In the genomic region with DNA sequence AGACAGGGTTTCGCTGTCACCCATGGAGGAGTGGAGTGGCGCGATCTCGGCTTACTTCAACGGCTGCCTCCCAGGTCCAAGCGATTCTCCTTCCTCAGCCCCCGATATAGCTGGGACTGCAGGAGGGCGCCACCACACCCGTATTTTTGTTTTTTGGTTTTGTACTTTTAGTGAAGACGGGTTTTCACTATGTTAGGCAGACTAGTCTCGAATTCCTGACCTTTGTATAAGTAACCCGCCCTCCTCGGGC, we compare ENCODE assay signal across 8 cellular contexts.
DNase-seq lines count a peak whose midpoint lies in the region; ATAC-seq and TF ChIP-seq lines count a peak whose summit lies in the region.

No MANE protein-coding gene starts in this region.

- no peaks in the 10 kb centered on the region for H3F3A ChIP-seq in PC-3 (ENCODE audit: low read length, unreplicated experiment)

- WGBS in esophagus muscularis mucosa = 1% methylated on average over 13 of the region's 13 CpGs
- WGBS in ovary, 3 donors = 2 to 5% (median 2%) methylated on average over 13 of the region's 13 CpGs

- H3K4me1 ChIP-seq in PC-3 (ENCODE audit: insufficient read depth, low read length) (no peaks in the 10 kb centered on the region), esophagus muscularis mucosa (peaks cover 0 to 21% (median 12%) of the 10 kb centered on the region in 4 donors), ovary (ENCODE audit: insufficient read depth) (no peaks in the 10 kb centered on the region)

- H3K36me3 ChIP-seq in PC-3 (ENCODE audit: low read depth, low read length) (no peaks in the 10 kb centered on the region), esophagus muscularis mucosa (no peaks in the 10 kb centered on the region), ovary (no peaks in the 10 kb centered on the region)

- H3K9me3 ChIP-seq in PC-3 (ENCODE audit: low read length) (no peaks in the 10 kb centered on the region), esophagus muscularis mucosa (no peaks in the 10 kb centered on the region), ovary (no peaks in the 10 kb centered on the region)

- POLR2A ChIA-PET in PC-3 (lab: Charles Lee; ENCODE audit: unreplicated experiment) = interaction anchor here (0.6 to 2.3 kb wide), 6 partner anchors 13 to 218 kb away, joined by 3 to 34 read pairs (median 4); a partner anchor contains a TSS

- TF ChIP-seq POLR2A in esophagus muscularis mucosa (IDR thresholded peaks at IDR 0.05; ENCODE audit: low read depth) (no peak), ovary (IDR thresholded peaks at IDR 0.05) (no peak)

- H3K79me2 ChIP-seq in PC-3 (ENCODE audit: low read length) = peaks cover 19% of the 10 kb centered on the region

- peak overlapping the region; percentile 68 for H3K4me2 ChIP-seq in PC-3 (ENCODE audit: low read length)

- TF ChIP-seq CTCF in PC-3 (conservative IDR thresholded peaks at IDR 0.05; ENCODE audit: low read depth, low read length) (no peak), esophagus muscularis mucosa (IDR thresholded peaks at IDR 0.05) (no peak), ovary (IDR thresholded peaks at IDR 0.05) (no peak)

- peak; percentile 60 for DNase-seq in SKM-1 treated with dmso at 0.1 percent for 144 hours (lab: John Stamatoyannopoulos, UW; ENCODE audit: unreplicated experiment)
- DNase-seq in SKM-1 (lab: John Stamatoyannopoulos, UW; ENCODE audit: unreplicated experiment) = no peak
- DNase-seq in PC-3 = no peak
- DNase-seq in esophagus muscularis mucosa (ENCODE audit: extremely low spot score) = no peak
- no peak for DNase-seq in ovary
- DNase-seq in putamen (ENCODE audit: low spot score) = no peak
- DNase-seq in GDM1 (lab: John Stamatoyannopoulos, UW) = no peak

- no TSS peak for BruUV-seq in PC-3 (replicated peaks; lab: Mats Ljungman, UMichigan)

- no peak for TF ChIP-seq EP300 in esophagus muscularis mucosa (IDR thresholded peaks at IDR 0.05)
- no peak for TF ChIP-seq EP300 in ovary (IDR thresholded peaks at IDR 0.05)

- no peaks in the 10 kb centered on the region for H3K27me3 ChIP-seq in PC-3 (ENCODE audit: low read length)
- H3K27me3 ChIP-seq in esophagus muscularis mucosa = peaks cover 5 to 84% (median 45%) of the 10 kb centered on the region in 4 donors
- peaks cover 8% of the 10 kb centered on the region for H3K27me3 ChIP-seq in ovary

- peak overlapping the region; percentile 69 for H3K4me3 ChIP-seq in PC-3 (ENCODE audit: low read length)
- H3K4me3 ChIP-seq in esophagus muscularis mucosa = peak overlapping the region; percentile 45 to 53 (median 50)
- peak overlapping the region; percentile 35 for H3K4me3 ChIP-seq in ovary

- no peaks in the 10 kb centered on the region for H4K20me1 ChIP-seq in PC-3 (ENCODE audit: low read length)

- H3K27ac ChIP-seq in PC-3 (ENCODE audit: low read length) (peak overlapping the region; percentile 73), esophagus muscularis mucosa (replicated peaks in 1 of 4) (peak overlapping the region; percentile 48 to 69 (median 59)), ovary (no peak overlapping the region)

- ATAC-seq in HG02623 (IDR thresholded peaks at IDR 0.05; ENCODE audit: unreplicated experiment) (peak; percentile 22), PC-3 (peak; percentile 5)

- H3K9me2 ChIP-seq in PC-3 (replicated peaks; ENCODE audit: low read length) = no peaks in the 10 kb centered on the region

- CTCF ChIA-PET in PC-3 (lab: Charles Lee) = no interaction called here

- H2AFZ ChIP-seq in PC-3 (ENCODE audit: low read length) = no peak overlapping the region

- peak overlapping the region; percentile 71 for H3K9ac ChIP-seq in PC-3 (ENCODE audit: low read length)

- intact Hi-C loops in PC-3 (cut with micrococcal nuclease) = loop anchor here (2.0 kb wide), 1 partner anchor 15 kb away; a partner anchor contains a TSS
- intact Hi-C loops in esophagus muscularis mucosa (cut with DNase I) = no loop called here
- intact Hi-C loops in ovary (cut with DNase I) = no loop called here

Comparison
In these comparisons a context has a peak if more than half of its experiments do, and no peak if none do; other contexts are left out.
1. H3K27ac ChIP-seq: peak in PC-3 (single experiment) and esophagus muscularis mucosa (4 of 4); none in ovary (0 of 2).
2. Peak in every context shown above with its lines, with median percentiles within 50 percentile points of each other: H3K4me3 ChIP-seq.